In genomic region chr11:65182258-65183170, GRCh38 we compare ENCODE assay signal across 8 cellular contexts. TPM values are rescaled to one million over a fixed set of nuclear protein-coding genes. Genes with fewer than 3 reads are reported as not detected.
DNase-seq lines count a peak whose midpoint lies in the region; ATAC-seq and TF ChIP-seq lines count a peak whose summit lies in the region.

No MANE protein-coding gene starts in this region.

- CTCF ChIA-PET in activated CD4-positive, alpha-beta memory T cell treated with anti-CD3 and anti-CD28 coated beads for 36 hours (lab: Charles Lee), result interaction anchor here (1.2 to 3.6 kb wide), 7 partner anchors 23 to 133 kb away, joined by 5 to 18 read pairs (median 9); partner anchors contain the start of genes CDC42EP2 and TM7SF2

- H3K4me1 ChIP-seq in HUES48 (ENCODE audit: control insufficient read depth, insufficient read depth, low read length) (peaks cover 39% of the 10 kb centered on the region), neutrophil (ENCODE audit: control insufficient read depth in 1 of 2, insufficient read depth in 1 of 2, low read depth in 1 of 2, low read length in 1 of 2) (peaks cover 22 to 26% of the 10 kb centered on the region in 2 experiments)

- intact Hi-C loops in activated CD4-positive, alpha-beta memory T cell treated with anti-CD3 and anti-CD28 coated beads for 36 hours (cut with micrococcal nuclease), result no loop called here

- DNase-seq in COR-L47 (lab: John Stamatoyannopoulos, UW) (peak; percentile 22), foreskin fibroblast (peak; percentile 17 to 55)
- DNase-seq in activated CD4-positive, alpha-beta memory T cell treated with anti-CD3 and anti-CD28 coated beads for 36 hours, result peak; percentile 35
- no peak for DNase-seq in stimulated activated CD4-positive, alpha-beta T cell treated with anti-CD3 and anti-CD28 coated beads, Interleukin-1b, Interleukin-23, amount 100 ng/mL, for 48 hours

- H3K4me3 Mint-ChIP-seq in activated CD4-positive, alpha-beta memory T cell treated with anti-CD3 and anti-CD28 coated beads for 36 hours, result peak overlapping the region; percentile 85

- H3K36me3 ChIP-seq in HUES48 (ENCODE audit: control insufficient read depth, insufficient read depth, low read length), result peaks cover 23% of the 10 kb centered on the region
- peaks cover 44% of the 10 kb centered on the region for H3K36me3 ChIP-seq in neutrophil

- H3K4me3 ChIP-seq in HUES48 (ENCODE audit: low read depth, low read length) (peak overlapping the region; percentile 95), foreskin fibroblast (ENCODE audit: low read depth in 1 of 2, low read length in 2 of 2) (peak overlapping the region; percentile 90 to 98), neutrophil (ENCODE audit: low read depth in 1 of 2, low read length in 1 of 2) (peak overlapping the region; percentile 85)

- TF ChIP-seq CTCF in foreskin fibroblast (IDR thresholded peaks at IDR 0.05; ENCODE audit: low read depth, low read length) (no peak), neutrophil (IDR thresholded peaks at IDR 0.05) (no peak)

- no peaks in the 10 kb centered on the region for H3K27me3 Mint-ChIP-seq in activated CD4-positive, alpha-beta memory T cell treated with anti-CD3 and anti-CD28 coated beads for 36 hours

- H3K9ac ChIP-seq in HUES48 (ENCODE audit: low read depth, low read length), result peak overlapping the region; percentile 67

- peaks cover 20% of the 10 kb centered on the region for H3K4me1 Mint-ChIP-seq in activated CD4-positive, alpha-beta memory T cell treated with anti-CD3 and anti-CD28 coated beads for 36 hours (ENCODE audit: low read depth)

- POLR2A ChIA-PET in activated CD4-positive, alpha-beta memory T cell treated with anti-CD3 and anti-CD28 coated beads for 36 hours (lab: Charles Lee), result interaction anchor here (0.6 to 2.8 kb wide), 11 partner anchors 8 to 240 kb away, joined by 3 to 16 read pairs (median 4); partner anchors contain the start of genes DPF2, FAU, MRPL49 and NEAT1

- H3K9me3 ChIP-seq in HUES48 (ENCODE audit: control insufficient read depth, insufficient read depth, low read length) (no peaks in the 10 kb centered on the region), neutrophil (no peaks in the 10 kb centered on the region)

- H3K27me3 ChIP-seq in HUES48 (ENCODE audit: control insufficient read depth, insufficient read depth, low read length), result no peaks in the 10 kb centered on the region
- no peaks in the 10 kb centered on the region for H3K27me3 ChIP-seq in neutrophil

- H3K36me3 Mint-ChIP-seq in activated CD4-positive, alpha-beta memory T cell treated with anti-CD3 and anti-CD28 coated beads for 36 hours, result peaks cover 11% of the 10 kb centered on the region

- peak overlapping the region; percentile 72 for H3K27ac Mint-ChIP-seq in activated CD4-positive, alpha-beta memory T cell treated with anti-CD3 and anti-CD28 coated beads for 36 hours

- peak overlapping the region; percentile 92 for H3K27ac ChIP-seq in HUES48 (ENCODE audit: low read depth, low read length)
- peak overlapping the region; percentile 88 for H3K27ac ChIP-seq in neutrophil

- ATAC-seq in GM18870 (IDR thresholded peaks at IDR 0.05; ENCODE audit: unreplicated experiment) (no peak), GM18505 (IDR thresholded peaks at IDR 0.05; ENCODE audit: unreplicated experiment) (no peak)

- no peak for TF ChIP-seq POLR2A in GM18505 (IDR thresholded peaks at IDR 0.05; ENCODE audit: borderline replicate concordance, extremely low read depth, insufficient read depth, insufficient read length)

- no peaks in the 10 kb centered on the region for H3K9me3 Mint-ChIP-seq in activated CD4-positive, alpha-beta memory T cell treated with anti-CD3 and anti-CD28 coated beads for 36 hours

RNA-seq across cellular contexts. Expression of gene CAPN1, which starts 0.8 kb away (rescaled TPM):
- 100 to 1,000 TPM; 111 to 116 TPM for total RNA-seq in activated CD4-positive, alpha-beta memory T cell treated with anti-CD3 and anti-CD28 coated beads for 36 hours

RNA-seq across cellular contexts. Expression of gene SPDYC, which starts 12.5 kb away (rescaled TPM):
- total RNA-seq in activated CD4-positive, alpha-beta memory T cell treated with anti-CD3 and anti-CD28 coated beads for 36 hours, result not detected

RNA-seq across cellular contexts. Expression of gene SYVN1, which starts 48.2 kb away (rescaled TPM):
- total RNA-seq in activated CD4-positive, alpha-beta memory T cell treated with anti-CD3 and anti-CD28 coated beads for 36 hours, result 10 to 100 TPM; 24.5 to 26.2 TPM
